ENCODE assay signal across 2 cellular contexts in the genomic region with DNA sequence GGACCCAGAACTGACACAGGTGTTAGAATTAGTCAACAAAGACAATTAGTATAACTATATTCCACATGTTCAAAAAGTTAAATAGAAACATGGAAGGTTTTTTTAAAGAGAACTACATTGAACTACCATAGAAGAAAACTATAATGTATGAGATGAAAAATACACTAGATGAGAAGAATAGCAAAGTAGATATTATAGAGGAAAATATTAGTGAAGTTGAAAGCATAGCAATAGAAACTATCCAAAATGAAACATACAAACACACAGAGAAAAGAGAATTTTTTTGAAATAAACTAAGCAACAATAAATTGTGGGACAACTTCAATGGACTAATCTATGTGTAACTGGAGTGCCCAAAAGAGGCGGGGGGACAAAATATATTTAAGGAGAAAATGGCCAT.
TF ChIP-seq lines count a peak whose summit lies in the region.

No MANE protein-coding gene starts in this region.

TF ChIP-seq in SK-N-SH, 30 proteins besides CTCF, POLR2A, EP300 and RAD21 (continued from another document):
- TF ChIP-seq TAF1 (IDR thresholded peaks at IDR 0.05; ENCODE audit: borderline replicate concordance, low read depth, low read length) (no peak), SMC3 (IDR thresholded peaks at IDR 0.05; ENCODE audit: low read depth, low read length) (no peak), ELF1 (IDR thresholded peaks at IDR 0.05) (no peak), FOSL2 (IDR thresholded peaks at IDR 0.05; ENCODE audit: borderline replicate concordance, low read depth) (no peak), FOXM1 (IDR thresholded peaks at IDR 0.05; ENCODE audit: low read depth) (no peak), SIN3A (IDR thresholded peaks at IDR 0.05; ENCODE audit: borderline replicate concordance, low read depth, low read length) (no peak), FOXJ3 (CRISPR knock-in tag; IDR thresholded peaks at IDR 0.05) (no peak), MXI1 (IDR thresholded peaks at IDR 0.05; ENCODE audit: low read depth, low read length) (no peak), NRF1 (IDR thresholded peaks at IDR 0.05; ENCODE audit: low read depth, low read length) (no peak), POLR2AphosphoS5 (IDR thresholded peaks at IDR 0.05; ENCODE audit: low read depth, low read length) (no peak)
- TF ChIP-seq, protein P1, sequence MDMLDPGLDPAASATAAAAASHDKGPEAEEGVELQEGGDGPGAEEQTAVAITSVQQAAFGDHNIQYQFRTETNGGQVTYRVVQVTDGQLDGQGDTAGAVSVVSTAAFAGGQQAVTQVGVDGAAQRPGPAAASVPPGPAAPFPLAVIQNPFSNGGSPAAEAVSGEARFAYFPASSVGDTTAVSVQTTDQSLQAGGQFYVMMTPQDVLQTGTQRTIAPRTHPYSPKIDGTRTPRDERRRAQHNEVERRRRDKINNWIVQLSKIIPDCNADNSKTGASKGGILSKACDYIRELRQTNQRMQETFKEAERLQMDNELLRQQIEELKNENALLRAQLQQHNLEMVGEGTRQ (IDR thresholded peaks at IDR 0.05; ENCODE audit: borderline replicate concordance, low read depth, low read length), result no peak
- TF ChIP-seq, protein P2, sequence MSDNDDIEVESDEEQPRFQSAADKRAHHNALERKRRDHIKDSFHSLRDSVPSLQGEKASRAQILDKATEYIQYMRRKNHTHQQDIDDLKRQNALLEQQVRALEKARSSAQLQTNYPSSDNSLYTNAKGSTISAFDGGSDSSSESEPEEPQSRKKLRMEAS (IDR thresholded peaks at IDR 0.05; ENCODE audit: low read depth), result no peak
- TF ChIP-seq, protein P3, sequence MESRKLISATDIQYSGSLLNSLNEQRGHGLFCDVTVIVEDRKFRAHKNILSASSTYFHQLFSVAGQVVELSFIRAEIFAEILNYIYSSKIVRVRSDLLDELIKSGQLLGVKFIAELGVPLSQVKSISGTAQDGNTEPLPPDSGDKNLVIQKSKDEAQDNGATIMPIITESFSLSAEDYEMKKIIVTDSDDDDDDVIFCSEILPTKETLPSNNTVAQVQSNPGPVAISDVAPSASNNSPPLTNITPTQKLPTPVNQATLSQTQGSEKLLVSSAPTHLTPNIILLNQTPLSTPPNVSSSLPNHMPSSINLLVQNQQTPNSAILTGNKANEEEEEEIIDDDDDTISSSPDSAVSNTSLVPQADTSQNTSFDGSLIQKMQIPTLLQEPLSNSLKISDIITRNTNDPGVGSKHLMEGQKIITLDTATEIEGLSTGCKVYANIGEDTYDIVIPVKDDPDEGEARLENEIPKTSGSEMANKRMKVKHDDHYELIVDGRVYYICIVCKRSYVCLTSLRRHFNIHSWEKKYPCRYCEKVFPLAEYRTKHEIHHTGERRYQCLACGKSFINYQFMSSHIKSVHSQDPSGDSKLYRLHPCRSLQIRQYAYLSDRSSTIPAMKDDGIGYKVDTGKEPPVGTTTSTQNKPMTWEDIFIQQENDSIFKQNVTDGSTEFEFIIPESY (IDR thresholded peaks at IDR 0.05; ENCODE audit: borderline replicate concordance, low read depth), result no peak
- TF ChIP-seq, protein P4, sequence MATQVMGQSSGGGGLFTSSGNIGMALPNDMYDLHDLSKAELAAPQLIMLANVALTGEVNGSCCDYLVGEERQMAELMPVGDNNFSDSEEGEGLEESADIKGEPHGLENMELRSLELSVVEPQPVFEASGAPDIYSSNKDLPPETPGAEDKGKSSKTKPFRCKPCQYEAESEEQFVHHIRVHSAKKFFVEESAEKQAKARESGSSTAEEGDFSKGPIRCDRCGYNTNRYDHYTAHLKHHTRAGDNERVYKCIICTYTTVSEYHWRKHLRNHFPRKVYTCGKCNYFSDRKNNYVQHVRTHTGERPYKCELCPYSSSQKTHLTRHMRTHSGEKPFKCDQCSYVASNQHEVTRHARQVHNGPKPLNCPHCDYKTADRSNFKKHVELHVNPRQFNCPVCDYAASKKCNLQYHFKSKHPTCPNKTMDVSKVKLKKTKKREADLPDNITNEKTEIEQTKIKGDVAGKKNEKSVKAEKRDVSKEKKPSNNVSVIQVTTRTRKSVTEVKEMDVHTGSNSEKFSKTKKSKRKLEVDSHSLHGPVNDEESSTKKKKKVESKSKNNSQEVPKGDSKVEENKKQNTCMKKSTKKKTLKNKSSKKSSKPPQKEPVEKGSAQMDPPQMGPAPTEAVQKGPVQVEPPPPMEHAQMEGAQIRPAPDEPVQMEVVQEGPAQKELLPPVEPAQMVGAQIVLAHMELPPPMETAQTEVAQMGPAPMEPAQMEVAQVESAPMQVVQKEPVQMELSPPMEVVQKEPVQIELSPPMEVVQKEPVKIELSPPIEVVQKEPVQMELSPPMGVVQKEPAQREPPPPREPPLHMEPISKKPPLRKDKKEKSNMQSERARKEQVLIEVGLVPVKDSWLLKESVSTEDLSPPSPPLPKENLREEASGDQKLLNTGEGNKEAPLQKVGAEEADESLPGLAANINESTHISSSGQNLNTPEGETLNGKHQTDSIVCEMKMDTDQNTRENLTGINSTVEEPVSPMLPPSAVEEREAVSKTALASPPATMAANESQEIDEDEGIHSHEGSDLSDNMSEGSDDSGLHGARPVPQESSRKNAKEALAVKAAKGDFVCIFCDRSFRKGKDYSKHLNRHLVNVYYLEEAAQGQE (IDR thresholded peaks at IDR 0.05; ENCODE audit: low read depth, low read length), result no peak
- TF ChIP-seq, protein P5, sequence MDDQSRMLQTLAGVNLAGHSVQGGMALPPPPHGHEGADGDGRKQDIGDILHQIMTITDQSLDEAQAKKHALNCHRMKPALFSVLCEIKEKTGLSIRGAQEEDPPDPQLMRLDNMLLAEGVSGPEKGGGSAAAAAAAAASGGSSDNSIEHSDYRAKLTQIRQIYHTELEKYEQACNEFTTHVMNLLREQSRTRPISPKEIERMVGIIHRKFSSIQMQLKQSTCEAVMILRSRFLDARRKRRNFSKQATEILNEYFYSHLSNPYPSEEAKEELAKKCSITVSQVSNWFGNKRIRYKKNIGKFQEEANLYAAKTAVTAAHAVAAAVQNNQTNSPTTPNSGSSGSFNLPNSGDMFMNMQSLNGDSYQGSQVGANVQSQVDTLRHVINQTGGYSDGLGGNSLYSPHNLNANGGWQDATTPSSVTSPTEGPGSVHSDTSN (IDR thresholded peaks at IDR 0.05), result no peak

TF ChIP-seq in K562, 482 proteins besides CTCF, POLR2A, EP300 and RAD21 (continued from another document):
- TF ChIP-seq, protein P6, sequence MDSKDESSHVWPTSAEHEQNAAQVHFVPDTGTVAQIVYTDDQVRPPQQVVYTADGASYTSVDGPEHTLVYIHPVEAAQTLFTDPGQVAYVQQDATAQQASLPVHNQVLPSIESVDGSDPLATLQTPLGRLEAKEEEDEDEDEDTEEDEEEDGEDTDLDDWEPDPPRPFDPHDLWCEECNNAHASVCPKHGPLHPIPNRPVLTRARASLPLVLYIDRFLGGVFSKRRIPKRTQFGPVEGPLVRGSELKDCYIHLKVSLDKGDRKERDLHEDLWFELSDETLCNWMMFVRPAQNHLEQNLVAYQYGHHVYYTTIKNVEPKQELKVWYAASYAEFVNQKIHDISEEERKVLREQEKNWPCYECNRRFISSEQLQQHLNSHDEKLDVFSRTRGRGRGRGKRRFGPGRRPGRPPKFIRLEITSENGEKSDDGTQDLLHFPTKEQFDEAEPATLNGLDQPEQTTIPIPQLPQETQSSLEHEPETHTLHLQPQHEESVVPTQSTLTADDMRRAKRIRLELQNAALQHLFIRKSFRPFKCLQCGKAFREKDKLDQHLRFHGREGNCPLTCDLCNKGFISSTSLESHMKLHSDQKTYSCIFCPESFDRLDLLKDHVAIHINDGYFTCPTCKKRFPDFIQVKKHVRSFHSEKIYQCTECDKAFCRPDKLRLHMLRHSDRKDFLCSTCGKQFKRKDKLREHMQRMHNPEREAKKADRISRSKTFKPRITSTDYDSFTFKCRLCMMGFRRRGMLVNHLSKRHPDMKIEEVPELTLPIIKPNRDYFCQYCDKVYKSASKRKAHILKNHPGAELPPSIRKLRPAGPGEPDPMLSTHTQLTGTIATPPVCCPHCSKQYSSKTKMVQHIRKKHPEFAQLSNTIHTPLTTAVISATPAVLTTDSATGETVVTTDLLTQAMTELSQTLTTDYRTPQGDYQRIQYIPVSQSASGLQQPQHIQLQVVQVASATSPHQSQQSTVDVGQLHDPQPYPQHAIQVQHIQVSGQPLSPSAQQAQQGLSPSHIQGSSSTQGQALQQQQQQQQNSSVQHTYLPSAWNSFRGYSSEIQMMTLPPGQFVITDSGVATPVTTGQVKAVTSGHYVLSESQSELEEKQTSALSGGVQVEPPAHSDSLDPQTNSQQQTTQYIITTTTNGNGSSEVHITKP (IDR thresholded peaks at IDR 0.05; ENCODE audit: partially characterized antibody), result no peak
- peak; percentile 97 for TF ChIP-seq ZNF583 (CRISPR knock-in tag; IDR thresholded peaks at IDR 0.05)
- TF ChIP-seq, protein P7, sequence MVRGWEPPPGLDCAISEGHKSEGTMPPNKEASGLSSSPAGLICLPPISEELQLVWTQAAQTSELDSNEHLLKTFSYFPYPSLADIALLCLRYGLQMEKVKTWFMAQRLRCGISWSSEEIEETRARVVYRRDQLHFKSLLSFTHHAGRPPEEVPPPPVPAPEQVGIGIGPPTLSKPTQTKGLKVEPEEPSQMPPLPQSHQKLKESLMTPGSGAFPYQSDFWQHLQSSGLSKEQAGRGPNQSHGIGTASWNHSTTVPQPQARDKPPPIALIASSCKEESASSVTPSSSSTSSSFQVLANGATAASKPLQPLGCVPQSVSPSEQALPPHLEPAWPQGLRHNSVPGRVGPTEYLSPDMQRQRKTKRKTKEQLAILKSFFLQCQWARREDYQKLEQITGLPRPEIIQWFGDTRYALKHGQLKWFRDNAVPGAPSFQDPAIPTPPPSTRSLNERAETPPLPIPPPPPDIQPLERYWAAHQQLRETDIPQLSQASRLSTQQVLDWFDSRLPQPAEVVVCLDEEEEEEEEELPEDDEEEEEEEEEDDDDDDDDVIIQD (CRISPR knock-in tag; IDR thresholded peaks at IDR 0.05), result no peak
